ENCODE assay signal across 8 cellular contexts in the genomic region with DNA sequence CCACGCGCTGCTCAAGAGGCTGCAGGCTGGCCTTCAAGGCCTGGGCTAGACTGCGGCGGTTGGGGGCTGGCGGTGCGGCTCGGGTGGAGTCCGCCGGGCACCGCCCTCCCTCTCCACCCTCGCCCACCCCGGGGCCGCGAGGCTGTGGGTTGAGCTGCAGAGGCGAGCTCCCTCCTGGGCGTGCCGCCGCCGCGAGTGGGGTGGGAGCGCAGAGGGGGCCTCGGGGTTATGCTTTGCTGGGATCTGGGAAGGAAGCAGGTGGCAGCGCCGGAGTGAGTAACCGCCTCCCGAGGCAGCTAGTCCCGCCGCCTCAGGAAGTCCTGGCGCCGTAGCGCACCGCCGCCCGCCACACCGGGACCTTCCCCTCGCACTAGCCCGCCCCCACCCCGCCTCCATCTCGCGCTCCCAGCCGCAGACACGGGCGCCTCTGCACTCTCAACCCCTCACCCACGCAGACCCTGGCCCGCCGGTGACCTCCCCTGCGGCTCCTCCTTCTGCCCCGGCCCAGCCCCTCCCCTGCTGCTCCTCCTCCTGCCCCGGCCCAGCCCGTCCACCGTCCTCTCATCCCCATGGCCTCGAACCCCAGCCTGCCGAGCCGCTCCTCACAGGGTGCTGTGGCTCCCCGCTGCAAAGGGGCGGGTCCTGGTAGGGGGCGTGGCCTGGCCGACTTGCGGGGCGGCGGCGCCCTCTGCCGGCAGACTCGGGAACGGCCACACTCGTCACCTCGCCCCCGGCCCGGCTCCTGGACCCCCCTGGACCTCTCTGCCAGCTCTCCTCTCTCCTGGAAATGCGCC. TPM values are rescaled to one million over a fixed set of nuclear protein-coding genes. Genes with fewer than 3 reads are reported as not detected.
DNase-seq lines count a peak whose midpoint lies in the region; TF ChIP-seq lines count a peak whose summit lies in the region.

No MANE protein-coding gene starts in this region.

- no peak overlapping the region for H3K27ac ChIP-seq in SJSA1
- peak overlapping the region; percentile 31 for H3K27ac ChIP-seq in thymus (ENCODE audit: low read depth)

- H3K4me3 ChIP-seq in SJSA1 (peak overlapping the region; percentile 36), thymus (ENCODE audit: low read length) (peak overlapping the region; percentile 53)

- peaks cover 39% of the 10 kb centered on the region for H3K4me1 Mint-ChIP-seq in activated naive CD4-positive, alpha-beta T cell treated with anti-CD3 and anti-CD28 coated beads for 36 hours (ENCODE audit: low read depth)
- peaks cover 34% of the 10 kb centered on the region for H3K4me1 Mint-ChIP-seq in osteocyte (ENCODE audit: unreplicated experiment)

- peaks cover 18% of the 10 kb centered on the region for H3K4me1 ChIP-seq in SJSA1 (replicated peaks)
- H3K4me1 ChIP-seq in thymus (ENCODE audit: control insufficient read depth, insufficient read depth, low read length): peaks cover 19% of the 10 kb centered on the region

- H3K27me3 Mint-ChIP-seq in activated naive CD4-positive, alpha-beta T cell treated with anti-CD3 and anti-CD28 coated beads for 36 hours (ENCODE audit: low read depth): no peaks in the 10 kb centered on the region
- no peaks in the 10 kb centered on the region for H3K27me3 Mint-ChIP-seq in osteocyte (ENCODE audit: unreplicated experiment)

- H3K9me3 Mint-ChIP-seq in activated naive CD4-positive, alpha-beta T cell treated with anti-CD3 and anti-CD28 coated beads for 36 hours: no peaks in the 10 kb centered on the region
- no peaks in the 10 kb centered on the region for H3K9me3 Mint-ChIP-seq in osteocyte (ENCODE audit: unreplicated experiment)

- CTCF ChIA-PET in activated naive CD4-positive, alpha-beta T cell treated with anti-CD3 and anti-CD28 coated beads for 36 hours (lab: Charles Lee): interaction anchor here (0.5 to 13.8 kb wide), 18 partner anchors 9 to 881 kb away, joined by 3 to 319 read pairs (median 6); partner anchors contain the start of genes ANKRD33, ATG101, SMIM41 and TAMALIN

- TF ChIP-seq CTCF in osteocyte (IDR thresholded peaks at IDR 0.05): peak; percentile 95

- H3K27ac Mint-ChIP-seq in activated naive CD4-positive, alpha-beta T cell treated with anti-CD3 and anti-CD28 coated beads for 36 hours: peak overlapping the region; percentile 97
- H3K27ac Mint-ChIP-seq in osteocyte (ENCODE audit: unreplicated experiment): no peak overlapping the region

- H3K9me3 ChIP-seq in SJSA1 (replicated peaks) (no peaks in the 10 kb centered on the region), thymus (ENCODE audit: control insufficient read depth) (no peaks in the 10 kb centered on the region)

- no peaks in the 10 kb centered on the region for H3K36me3 Mint-ChIP-seq in activated naive CD4-positive, alpha-beta T cell treated with anti-CD3 and anti-CD28 coated beads for 36 hours (ENCODE audit: low read depth)
- no peaks in the 10 kb centered on the region for H3K36me3 Mint-ChIP-seq in osteocyte (ENCODE audit: unreplicated experiment)

- peak overlapping the region; percentile 89 for H3K4me3 Mint-ChIP-seq in activated naive CD4-positive, alpha-beta T cell treated with anti-CD3 and anti-CD28 coated beads for 36 hours
- H3K4me3 Mint-ChIP-seq in osteocyte (ENCODE audit: unreplicated experiment): peak overlapping the region; percentile 75

- peak; percentile 31 for DNase-seq in SKM-1 treated with dmso at 0.1 percent for 144 hours (lab: John Stamatoyannopoulos, UW; ENCODE audit: unreplicated experiment)
- no peak for DNase-seq in SKM-1 (lab: John Stamatoyannopoulos, UW; ENCODE audit: unreplicated experiment)
- DNase-seq in Kasumi-1 (lab: John Stamatoyannopoulos, UW): peak; percentile 74 to 77
- peak; percentile 60 to 87 for DNase-seq in SJSA1 (ENCODE audit: low read depth in 1 of 2, low spot score in 2 of 2)
- peak; percentile 94 for DNase-seq in activated naive CD4-positive, alpha-beta T cell treated with anti-CD3 and anti-CD28 coated beads for 36 hours
- DNase-seq in head of caudate nucleus: peak; percentile 73 to 95 (median 89)
- DNase-seq in osteocyte (ENCODE audit: extremely low spot score, unreplicated experiment): peak; percentile 94

- H3K36me3 ChIP-seq in SJSA1 (no peaks in the 10 kb centered on the region), thymus (ENCODE audit: control insufficient read depth, insufficient read depth) (no peaks in the 10 kb centered on the region)

- intact Hi-C loops in activated naive CD4-positive, alpha-beta T cell treated with anti-CD3 and anti-CD28 coated beads for 36 hours (cut with micrococcal nuclease): loop anchor here (1.0 kb wide), 3 partner anchors 17 to 196 kb away; partner anchors contain the start of gene TAMALIN
- intact Hi-C loops in head of caudate nucleus (cut with DNase I): loop anchor here (1.0 kb wide), 1 partner anchor 18 kb away; no protein-coding TSS in a partner anchor

- H3K27me3 ChIP-seq in SJSA1 (replicated peaks) (0 out of 2 replicates have a peak, but pooled peaks cover 3% of the 10 kb centered on the region), thymus (ENCODE audit: control insufficient read depth, insufficient read depth) (no peaks in the 10 kb centered on the region)

- WGBS in thymus: under 1% methylated on average over 70 of the region's 70 CpGs

RNA-seq across cellular contexts. Expression of gene TAMALIN, which starts 16.6 kb away (rescaled TPM):
- total RNA-seq in SJSA1 (2014; rRNA removed; shearing (Covaris generic)): 6.8 and 13.1 TPM in 2 replicates
- 10 to 100 TPM; 14.7 to 14.8 TPM for total RNA-seq in activated naive CD4-positive, alpha-beta T cell treated with anti-CD3 and anti-CD28 coated beads for 36 hours
- 22.5 and 25.5 TPM in 2 replicates for total RNA-seq in osteocyte
- polyA plus RNA-seq in thymus: 47.4 TPM

RNA-seq across cellular contexts. Expression of gene NR4A1, which starts 27.9 kb away (rescaled TPM):
- 3.7 and 7.0 TPM in 2 replicates for total RNA-seq in SJSA1 (2014; rRNA removed; shearing (Covaris generic))
- total RNA-seq in activated naive CD4-positive, alpha-beta T cell treated with anti-CD3 and anti-CD28 coated beads for 36 hours: 10 to 100 TPM; 64.2 to 64.8 TPM
- total RNA-seq in osteocyte: 6.7 and 13.0 TPM in 2 replicates
- polyA plus RNA-seq in thymus: 106 TPM

RNA-seq across cellular contexts. Expression of gene ATG101, which starts 46.4 kb away (rescaled TPM):
- total RNA-seq in SJSA1 (2014; rRNA removed; shearing (Covaris generic)): 78.6 and 115 TPM in 2 replicates
- total RNA-seq in activated naive CD4-positive, alpha-beta T cell treated with anti-CD3 and anti-CD28 coated beads for 36 hours: 10 to 100 TPM; 21.8 to 22.0 TPM
- total RNA-seq in osteocyte: 41.7 and 46.1 TPM in 2 replicates
- 36.7 TPM for polyA plus RNA-seq in thymus

RNA-seq across cellular contexts. Expression of gene SMIM41, which starts 56.1 kb away (rescaled TPM):
- total RNA-seq in SJSA1 (2014; rRNA removed; shearing (Covaris generic)): not detected in 2 replicates
- not detected for total RNA-seq in activated naive CD4-positive, alpha-beta T cell treated with anti-CD3 and anti-CD28 coated beads for 36 hours
- not detected in 2 replicates for total RNA-seq in osteocyte
- polyA plus RNA-seq in thymus: 0.14 TPM
